28 cellular contexts compared by ENCODE assay signal in genomic region chr18:10515456-10515855, GRCh38. TPM values are rescaled to one million over a fixed set of nuclear protein-coding genes. Genes with fewer than 3 reads are reported as not detected.
DNase-seq lines count a peak whose midpoint lies in the region; ATAC-seq and TF ChIP-seq lines count a peak whose summit lies in the region.
"Had no signal": no experiment of that assay in that cellular context is flagged by ENCODE, and none has a peak within 500 bp of the region (broad histone marks: within the 10 kb centered on the region; RNA-seq: fewer than 3 reads in every experiment).

No MANE protein-coding gene starts in this region.

- peaks cover 21% of the 10 kb centered on the region for H3K4me1 Mint-ChIP-seq in chondrocyte (ENCODE audit: low read depth)

- no peak overlapping the region for H3K9ac ChIP-seq in mammary epithelial cell (ENCODE audit: insufficient read depth, low read length)
- H3K9ac ChIP-seq: BLaER1, parathyroid adenoma had no signal

- H3K36me3 ChIP-seq in right atrium auricular region (no peaks in the 10 kb centered on the region), heart left ventricle (no peaks in the 10 kb centered on the region), mammary epithelial cell (ENCODE audit: insufficient read depth, low read length) (no peaks in the 10 kb centered on the region), A673 (ENCODE audit: insufficient read depth, low read length, poor library complexity, severe bottlenecking) (no peaks in the 10 kb centered on the region), Peyer's patch (no peaks in the 10 kb centered on the region)
- H3K36me3 ChIP-seq: BLaER1, thoracic aorta, uterus had no signal

- no peak for DNase-seq in right atrium auricular region (ENCODE audit: low spot score)
- DNase-seq in heart left ventricle: no peak
- DNase-seq in mammary epithelial cell: peak; percentile 89
- peak; percentile 35 for DNase-seq in medulla oblongata (ENCODE audit: extremely low spot score)
- DNase-seq in A673 (ENCODE audit: low spot score): no peak
- DNase-seq in chondrocyte (ENCODE audit: low spot score): no peak
- DNase-seq in Peyer's patch: no peak
- DNase-seq: ACHN; activated CD4-positive, alpha-beta memory T cell treated with anti-CD3 and anti-CD28 coated beads for 36 hours; activated CD4-positive, alpha-beta T cell treated with anti-CD3 and anti-CD28 coated beads for 1 hour; activated T-cell treated with anti-CD3 and anti-CD28 coated beads, Interleukin-2, amount 50 U/mL, for 72 hours; COR-L47; GDM1; HCEC 1CT; NCI-H1092; NCI-H187; NCI-H2171 treated with DMSO at 0.1 percent for 48 hours; NCI-H510A treated with DMSO at 0.1 percent for 48 hours; NK-92 treated with Interleukin-12 subunit alpha and Interleukin-12 subunit beta, amount 100 ng/mL, for 24 hours; stimulated activated CD4-positive, alpha-beta T cell treated with anti-CD3 and anti-CD28 coated beads, Interleukin-1b, Interleukin-23, amount 100 ng/mL, for 48 hours; stimulated activated naive CD8-positive, alpha-beta T cell treated with anti-CD3 and anti-CD28 coated beads, Interleukin-15, Interleukin-2, amounts not matched to agents 100 U/mL and 50 U/mL, for 24 hours; T-helper 2 cell; uterus had no signal

- TF ChIP-seq CTCF in right atrium auricular region (IDR thresholded peaks at IDR 0.05) (no peak), heart left ventricle (IDR thresholded peaks at IDR 0.05) (no peak), mammary epithelial cell (conservative IDR thresholded peaks at IDR 0.05 in 1 of 2, IDR thresholded peaks at IDR 0.05 in 1 of 2; ENCODE audit: extremely low read depth in 1 of 2, insufficient read depth in 1 of 2, low read depth in 1 of 2, low read length in 2 of 2) (no peak), A673 (conservative IDR thresholded peaks at IDR 0.05; ENCODE audit: low read depth, low read length) (no peak), chondrocyte (IDR thresholded peaks at IDR 0.05) (no peak), Peyer's patch (IDR thresholded peaks at IDR 0.05) (no peak)

- H3K79me2 ChIP-seq in mammary epithelial cell (ENCODE audit: insufficient read depth, low read length): no peaks in the 10 kb centered on the region
- H3K79me2 ChIP-seq: parathyroid adenoma had no signal

- H4K20me1 ChIP-seq in mammary epithelial cell (ENCODE audit: insufficient read depth, low read length): no peaks in the 10 kb centered on the region
- H4K20me1 ChIP-seq: BLaER1 had no signal

- dilution Hi-C loops in mammary epithelial cell (cut with HindIII; ENCODE audit: low sequenced_read_pairs): loop anchor here (10.0 kb wide), 1 partner anchor 521 kb away; no protein-coding TSS in a partner anchor

- H3K4me1 ChIP-seq in right atrium auricular region: peaks cover 0 to 23% of the 10 kb centered on the region in 2 donors
- H3K4me1 ChIP-seq in heart left ventricle: peaks cover 0 to 27% (median 18%) of the 10 kb centered on the region in 12 donors
- H3K4me1 ChIP-seq in mammary epithelial cell (ENCODE audit: insufficient read depth, low read length): peaks cover 14% of the 10 kb centered on the region
- H3K4me1 ChIP-seq in A673 (ENCODE audit: insufficient read depth, low read length, poor library complexity, severe bottlenecking): peaks cover 51% of the 10 kb centered on the region
- H3K4me1 ChIP-seq in Peyer's patch: peaks cover 0 to 3% (median 0%) of the 10 kb centered on the region in 4 donors
- H3K4me1 ChIP-seq: parathyroid adenoma had no signal

- WGBS in heart left ventricle, 4 donors: 61 to 69% (median 64%) methylated on average over 4 of the region's 4 CpGs
- 0% methylated on average over 3 of the region's 4 CpGs for WGBS in mammary epithelial cell (ENCODE audit: low coverage, missing lambda C conversion rate)

- peak overlapping the region; percentile 14 for H3K4me2 ChIP-seq in mammary epithelial cell (ENCODE audit: insufficient read depth, low read depth, low read length)
- H3K4me2 ChIP-seq: BLaER1 had no signal

- H3K27ac Mint-ChIP-seq in chondrocyte (ENCODE audit: unreplicated experiment): no peak overlapping the region
- H3K27ac Mint-ChIP-seq: activated CD4-positive, alpha-beta memory T cell treated with anti-CD3 and anti-CD28 coated beads for 36 hours; activated T-cell treated with anti-CD3 and anti-CD28 coated beads, Interleukin-2, amount 50 U/mL, for 72 hours had no signal

- H3K4me3 ChIP-seq in right atrium auricular region (no peak overlapping the region), heart left ventricle (no peak overlapping the region), mammary epithelial cell (replicated peaks in 1 of 3; ENCODE audit: insufficient read depth in 1 of 3, low read depth in 2 of 3, low read length in 3 of 3) (no peak overlapping the region), A673 (ENCODE audit: low read depth, low read length, poor library complexity, severe bottlenecking) (no peak overlapping the region), Peyer's patch (no peak overlapping the region)
- H3K4me3 ChIP-seq: BLaER1, thoracic aorta, uterus had no signal

- TF ChIP-seq POLR2A in heart left ventricle (IDR thresholded peaks at IDR 0.05): no peak
- TF ChIP-seq POLR2A in Peyer's patch (IDR thresholded peaks at IDR 0.05): no peak

- H3K27me3 Mint-ChIP-seq in chondrocyte (ENCODE audit: low read depth): peaks cover 5% of the 10 kb centered on the region

- CTCF ChIA-PET in mammary epithelial cell (lab: Charles Lee; ENCODE audit: low non-redundant PET) (interaction anchor here (1.2 kb wide), 1 partner anchor 509 kb away, joined by 3 read pairs; no protein-coding TSS in a partner anchor), A673 (lab: Charles Lee) (no interaction called here)

- in situ Hi-C loops in mammary epithelial cell (cut with MboI; ENCODE audit: low sequenced_read_pairs in 2 of 2): loop anchor here in 1 of 2 donors (25.0 kb wide), 1 partner anchor 753 kb away; no protein-coding TSS in a partner anchor

- H2AFZ ChIP-seq in mammary epithelial cell (ENCODE audit: low read depth, low read length): peak overlapping the region; percentile 11
- H2AFZ ChIP-seq: parathyroid adenoma had no signal

- intact Hi-C loops in heart left ventricle (cut with DNase I) (loop anchor here in 8 of 10 donors (5.0 to 10.0 kb wide), 13 partner anchors 58 to 511 kb away; partner anchors contain the start of gene APCDD1 (in 1 of the 8)), mammary epithelial cell (cut with micrococcal nuclease) (loop anchor here (10.0 kb wide), 2 partner anchors 61 to 161 kb away; partner anchors contain the start of gene APCDD1), A673 (cut with micrococcal nuclease; ENCODE audit: unreplicated experiment) (no loop called here)

- ATAC-seq in heart left ventricle: no peak
- ATAC-seq in HG03135 (IDR thresholded peaks at IDR 0.05; ENCODE audit: unreplicated experiment): no peak
- ATAC-seq: activated T-cell treated with anti-CD3 and anti-CD28 coated beads, Interleukin-2, amount 50 U/mL, for 72 hours; right cardiac atrium; stimulated activated naive CD8-positive, alpha-beta T cell treated with anti-CD3 and anti-CD28 coated beads, Interleukin-15, Interleukin-2, amounts not matched to agents 100 U/mL and 50 U/mL, for 24 hours had no signal

- BruUV-seq in mammary epithelial cell (replicated peaks; lab: Mats Ljungman, UMichigan) (no TSS peak), A673 (replicated peaks; lab: Mats Ljungman, UMichigan) (no TSS peak)

- H3K9me3 ChIP-seq in right atrium auricular region (no peaks in the 10 kb centered on the region), heart left ventricle (peaks cover 0 to 7% (median 0%) of the 10 kb centered on the region in 12 donors), mammary epithelial cell (replicated peaks; ENCODE audit: insufficient read depth, low read length) (no peaks in the 10 kb centered on the region), A673 (ENCODE audit: low read depth, low read length, poor library complexity, severe bottlenecking) (peaks cover 5% of the 10 kb centered on the region), Peyer's patch (no peaks in the 10 kb centered on the region)
- H3K9me3 ChIP-seq: BLaER1, thoracic aorta, uterus had no signal

- H3K27me3 ChIP-seq in right atrium auricular region (no peaks in the 10 kb centered on the region), heart left ventricle (no peaks in the 10 kb centered on the region), mammary epithelial cell (ENCODE audit: insufficient read depth, low read length) (no peaks in the 10 kb centered on the region), A673 (replicated peaks; ENCODE audit: insufficient read depth, low read depth, low read length, poor library complexity) (no peaks in the 10 kb centered on the region), Peyer's patch (no peaks in the 10 kb centered on the region)
- H3K27me3 ChIP-seq: BLaER1, uterus had no signal

- no peaks in the 10 kb centered on the region for H3K36me3 Mint-ChIP-seq in chondrocyte (ENCODE audit: low read depth)
- H3K36me3 Mint-ChIP-seq: activated CD4-positive, alpha-beta memory T cell treated with anti-CD3 and anti-CD28 coated beads for 36 hours had no signal

- POLR2A ChIA-PET in A673 (lab: Charles Lee; ENCODE audit: low non-redundant PET): no interaction called here

- H3K4me3 Mint-ChIP-seq in chondrocyte (ENCODE audit: unreplicated experiment): no peak overlapping the region
- H3K4me3 Mint-ChIP-seq: activated CD4-positive, alpha-beta memory T cell treated with anti-CD3 and anti-CD28 coated beads for 36 hours; activated T-cell treated with anti-CD3 and anti-CD28 coated beads, Interleukin-2, amount 50 U/mL, for 72 hours had no signal

- H3K27ac ChIP-seq in right atrium auricular region (peak overlapping the region; percentile 4 to 30), heart left ventricle (peak overlapping the region in 1 of 12 donors; percentile 30), mammary epithelial cell (ENCODE audit: insufficient read depth, low read depth, low read length) (no peak overlapping the region), A673 (ENCODE audit: low read depth, low read length, poor library complexity, severe bottlenecking) (no peak overlapping the region), Peyer's patch (no peak overlapping the region)
- H3K27ac ChIP-seq: BLaER1, parathyroid adenoma had no signal

- H3K9me3 Mint-ChIP-seq in chondrocyte (ENCODE audit: low read depth): peaks cover 4% of the 10 kb centered on the region
- H3K9me3 Mint-ChIP-seq: activated CD4-positive, alpha-beta memory T cell treated with anti-CD3 and anti-CD28 coated beads for 36 hours; activated T-cell treated with anti-CD3 and anti-CD28 coated beads, Interleukin-2, amount 50 U/mL, for 72 hours had no signal

RNA-seq across cellular contexts. Expression of gene NAPG, which starts 10.4 kb away (rescaled TPM):
- total RNA-seq in right atrium auricular region: 10 to 100 TPM; 39.0 to 43.5 TPM
- 10 to 100 TPM; 26.7 to 46.3 (median 35.1) TPM for total RNA-seq in heart left ventricle
- 10 to 100 TPM; 12.7 to 28.5 TPM for polyA plus RNA-seq in heart left ventricle
- 10 to 100 TPM; 31.0 to 51.3 TPM for total RNA-seq in mammary epithelial cell
- polyA plus RNA-seq in mammary epithelial cell: 15.1 TPM
- polyA minus RNA-seq in mammary epithelial cell: 47.0 TPM
- 54.0 and 57.5 TPM in 2 replicates for total RNA-seq in A673 (2021)
- total RNA-seq in chondrocyte: 32.0 to 49.0 TPM (median 34.7 TPM) in 3 replicates
- 10 to 100 TPM; 22.8 to 43.8 (median 30.4) TPM for total RNA-seq in Peyer's patch

Comparison
In these comparisons a context has a peak if more than half of its experiments do, and no peak if none do; other contexts are left out.
1. DNase-seq: peak in mammary epithelial cell (single experiment) and medulla oblongata (single experiment); none in right atrium auricular region (single experiment), heart left ventricle (0 of 5), A673 (single experiment), chondrocyte (single experiment) and Peyer's patch (0 of 3).
2. H3K27ac ChIP-seq: peak in right atrium auricular region (2 of 2); none in mammary epithelial cell (single experiment), A673 (single experiment) and Peyer's patch (0 of 4).